ENCODE assay signal across 21 cellular contexts in the genomic region with DNA sequence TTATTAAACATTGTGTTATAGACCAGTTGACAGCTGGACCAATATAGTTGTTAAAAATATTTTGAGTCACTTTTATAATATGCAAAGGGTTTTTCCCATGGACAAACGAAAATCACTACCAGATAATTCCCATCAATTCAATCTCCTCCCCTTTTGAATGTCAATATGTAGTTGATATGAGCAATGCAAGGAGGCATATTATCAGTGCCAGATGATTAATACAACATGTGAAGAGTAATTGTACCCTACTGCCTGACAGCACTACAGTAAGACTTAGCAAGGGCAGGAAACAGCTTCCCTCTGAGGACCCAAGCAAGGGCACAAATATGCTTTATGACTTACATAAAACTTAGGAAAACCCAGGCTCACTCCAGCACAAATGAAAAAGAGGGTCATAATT. TPM values are rescaled to one million over a fixed set of nuclear protein-coding genes. Genes with fewer than 3 reads are reported as not detected.
DNase-seq lines count a peak whose midpoint lies in the region; ATAC-seq, FAIRE-seq and TF ChIP-seq lines count a peak whose summit lies in the region.
"Had no signal": no experiment of that assay in that cellular context is flagged by ENCODE, and none has a peak within 500 bp of the region (broad histone marks: within the 10 kb centered on the region; RNA-seq: fewer than 3 reads in every experiment).

No MANE protein-coding gene starts in this region.

- peak; percentile 43 for FAIRE-seq in A549 (lab: Jason Lieb, UNC)
- FAIRE-seq: islet of Langerhans had no signal

- H3K9me3 ChIP-seq in A549, result no peaks in the 10 kb centered on the region
- no peaks in the 10 kb centered on the region for H3K9me3 ChIP-seq in adipocyte (ENCODE audit: control insufficient read depth, low read length)
- no peaks in the 10 kb centered on the region for H3K9me3 ChIP-seq in transverse colon
- H3K9me3 ChIP-seq: heart left ventricle, uterus had no signal

- peak overlapping the region; percentile 16 for H3K27ac Mint-ChIP-seq in memory B cell
- H3K27ac Mint-ChIP-seq: neural progenitor cell had no signal

- H3K27me3 ChIP-seq in adipocyte (replicated peaks; ENCODE audit: control insufficient read depth, insufficient read depth, low read length) (no peaks in the 10 kb centered on the region), transverse colon (no peaks in the 10 kb centered on the region)
- H3K27me3 ChIP-seq: heart left ventricle, neural progenitor cell, uterus had no signal

- in situ Hi-C loops in transverse colon (cut with MboI; ENCODE audit: low pct_ligation_motif_present in 1 of 4, low pct_unique_long_range_greater_than_20kb in 1 of 4, low sequenced_read_pairs in 3 of 4), result no loop called here

- peaks cover 52% of the 10 kb centered on the region for H3K4me1 ChIP-seq in A549
- H3K4me1 ChIP-seq in adipocyte (ENCODE audit: control insufficient read depth, insufficient read depth, low read length), result peaks cover 46% of the 10 kb centered on the region
- peaks cover 20 to 72% (median 36%) of the 10 kb centered on the region in 4 donors for H3K4me1 ChIP-seq in transverse colon

- ATAC-seq in A549, result no peak
- no peak for ATAC-seq in memory B cell (ENCODE audit: low read depth)
- ATAC-seq: heart left ventricle, right cardiac atrium had no signal

- H3K9me3 Mint-ChIP-seq in memory B cell, result no peaks in the 10 kb centered on the region
- H3K9me3 Mint-ChIP-seq: brain, neural progenitor cell had no signal

- TF ChIP-seq EP300 in A549 (IDR thresholded peaks at IDR 0.05), result no peak
- TF ChIP-seq EP300 in transverse colon (IDR thresholded peaks at IDR 0.05; ENCODE audit: low read depth), result no peak

- TF ChIP-seq CTCF in A549 (IDR thresholded peaks at IDR 0.05), result no peak
- no peak for TF ChIP-seq CTCF in transverse colon (IDR thresholded peaks at IDR 0.05)

- H3K9ac ChIP-seq in adipocyte (ENCODE audit: low read length), result no peak overlapping the region
- H3K9ac ChIP-seq: neural progenitor cell had no signal

- H3K4me2 ChIP-seq in A549, result no peak overlapping the region
- H3K4me2 ChIP-seq: neural progenitor cell had no signal

- peaks cover 36% of the 10 kb centered on the region for H3K4me1 Mint-ChIP-seq in memory B cell

- H3K4me3 ChIP-seq in A549 (no peak overlapping the region), adipocyte (ENCODE audit: low read length) (no peak overlapping the region), transverse colon (no peak overlapping the region)
- H3K4me3 ChIP-seq: heart left ventricle, neural progenitor cell, uterus had no signal

- intact Hi-C loops in transverse colon (cut with DNase I; ENCODE audit: low total_unique reads), result no loop called here

- WGBS in A549 (ENCODE audit: missing lambda C conversion rate), result 55% methylated on average over 1 of the region's 1 CpG
- 25 to 31% methylated on average over 1 of the region's 1 CpG for WGBS in transverse colon (ENCODE audit: low coverage in 1 of 2), 2 donors

- DNase-seq in A549 (ENCODE audit: low read depth in 1 of 2, low spot score in 1 of 2), result no peak
- DNase-seq in ELR (ENCODE audit: low read depth), result peak; percentile 66
- peak; percentile 48 for DNase-seq in adipocyte (ENCODE audit: low read depth)
- no peak for DNase-seq in memory B cell (ENCODE audit: low spot score in 2 of 2)
- no peak for DNase-seq in nucleus accumbens (lab: John Stamatoyannopoulos, UW)
- no peak for DNase-seq in HEK293T (ENCODE audit: extremely low spot score)
- DNase-seq in NCI-H2029 (lab: John Stamatoyannopoulos, UW), result no peak
- DNase-seq in transverse colon, result no peak
- DNase-seq: ACHN; activated CD4-positive, alpha-beta T cell treated with anti-CD3 and anti-CD28 coated beads for 48 hours; activated CD8-positive, alpha-beta memory T cell treated with anti-CD3 and anti-CD28 coated beads, Interleukin-2, amount 50 U/mL, for 4 hours; heart left ventricle; KG1; mammary epithelial cell; NCI-H1092 treated with DMSO at 0.1 percent for 48 hours; NCI-H526 treated with DMSO at 0.1 percent for 48 hours; right cardiac atrium; uterus had no signal

- no peak for TF ChIP-seq POLR2A in A549 (IDR thresholded peaks at IDR 0.05; ENCODE audit: low read length)
- TF ChIP-seq POLR2A in transverse colon (IDR thresholded peaks at IDR 0.05), result no peak

- no peak overlapping the region for H3K27ac ChIP-seq in A549
- no peak overlapping the region for H3K27ac ChIP-seq in transverse colon
- H3K27ac ChIP-seq: heart left ventricle, neural progenitor cell, uterus had no signal

- no peaks in the 10 kb centered on the region for H3K27me3 Mint-ChIP-seq in memory B cell
- H3K27me3 Mint-ChIP-seq: brain had no signal

- no peak for TF ChIP-seq RAD21 in A549 (conservative IDR thresholded peaks at IDR 0.05 in 1 of 2, IDR thresholded peaks at IDR 0.05 in 1 of 2)

- H3K36me3 ChIP-seq in adipocyte (ENCODE audit: control insufficient read depth, insufficient read depth, low read length, severe bottlenecking) (peaks cover 11% of the 10 kb centered on the region), transverse colon (peaks cover 0 to 12% (median 4%) of the 10 kb centered on the region in 4 donors)
- H3K36me3 ChIP-seq: uterus had no signal

- no peak overlapping the region for H3K4me3 Mint-ChIP-seq in memory B cell
- H3K4me3 Mint-ChIP-seq: neural progenitor cell had no signal

- H3K36me3 Mint-ChIP-seq in memory B cell, result peaks cover 11% of the 10 kb centered on the region

- CTCF ChIA-PET in A549 (lab: Yijun Ruan, JAX), result interaction anchor here (0.9 to 19.7 kb wide), 11 partner anchors 9 to 393 kb away, joined by 3 to 205 read pairs (median 5); a partner anchor contains a TSS
- CTCF ChIA-PET in HEK293T (lab: Yijun Ruan, JAX), result interaction anchor here (1.8 kb wide), 1 partner anchor 17 kb away, joined by 8 read pairs; a partner anchor contains a TSS

- POLR2A ChIA-PET in A549 (lab: Yijun Ruan, JAX), result no interaction called here
- POLR2A ChIA-PET in HEK293T (lab: Yijun Ruan, JAX), result no interaction called here

TF ChIP-seq in A549, 52 proteins besides CTCF, POLR2A, EP300 and RAD21 (continues in another document):
- TF ChIP-seq HOXB5 (CRISPR knock-in tag; IDR thresholded peaks at IDR 0.05), result no peak
- TF ChIP-seq, protein P1, sequence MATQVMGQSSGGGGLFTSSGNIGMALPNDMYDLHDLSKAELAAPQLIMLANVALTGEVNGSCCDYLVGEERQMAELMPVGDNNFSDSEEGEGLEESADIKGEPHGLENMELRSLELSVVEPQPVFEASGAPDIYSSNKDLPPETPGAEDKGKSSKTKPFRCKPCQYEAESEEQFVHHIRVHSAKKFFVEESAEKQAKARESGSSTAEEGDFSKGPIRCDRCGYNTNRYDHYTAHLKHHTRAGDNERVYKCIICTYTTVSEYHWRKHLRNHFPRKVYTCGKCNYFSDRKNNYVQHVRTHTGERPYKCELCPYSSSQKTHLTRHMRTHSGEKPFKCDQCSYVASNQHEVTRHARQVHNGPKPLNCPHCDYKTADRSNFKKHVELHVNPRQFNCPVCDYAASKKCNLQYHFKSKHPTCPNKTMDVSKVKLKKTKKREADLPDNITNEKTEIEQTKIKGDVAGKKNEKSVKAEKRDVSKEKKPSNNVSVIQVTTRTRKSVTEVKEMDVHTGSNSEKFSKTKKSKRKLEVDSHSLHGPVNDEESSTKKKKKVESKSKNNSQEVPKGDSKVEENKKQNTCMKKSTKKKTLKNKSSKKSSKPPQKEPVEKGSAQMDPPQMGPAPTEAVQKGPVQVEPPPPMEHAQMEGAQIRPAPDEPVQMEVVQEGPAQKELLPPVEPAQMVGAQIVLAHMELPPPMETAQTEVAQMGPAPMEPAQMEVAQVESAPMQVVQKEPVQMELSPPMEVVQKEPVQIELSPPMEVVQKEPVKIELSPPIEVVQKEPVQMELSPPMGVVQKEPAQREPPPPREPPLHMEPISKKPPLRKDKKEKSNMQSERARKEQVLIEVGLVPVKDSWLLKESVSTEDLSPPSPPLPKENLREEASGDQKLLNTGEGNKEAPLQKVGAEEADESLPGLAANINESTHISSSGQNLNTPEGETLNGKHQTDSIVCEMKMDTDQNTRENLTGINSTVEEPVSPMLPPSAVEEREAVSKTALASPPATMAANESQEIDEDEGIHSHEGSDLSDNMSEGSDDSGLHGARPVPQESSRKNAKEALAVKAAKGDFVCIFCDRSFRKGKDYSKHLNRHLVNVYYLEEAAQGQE (IDR thresholded peaks at IDR 0.05), result no peak
- no peak for TF ChIP-seq TP53 (CRISPR knock-in tag; IDR thresholded peaks at IDR 0.05)
- TF ChIP-seq BHLHE40 (IDR thresholded peaks at IDR 0.05; ENCODE audit: low read depth, low read length), result no peak

TF ChIP-seq in HEK293T, 16 proteins besides CTCF, POLR2A, EP300 and RAD21:
- TF ChIP-seq, protein P2, sequence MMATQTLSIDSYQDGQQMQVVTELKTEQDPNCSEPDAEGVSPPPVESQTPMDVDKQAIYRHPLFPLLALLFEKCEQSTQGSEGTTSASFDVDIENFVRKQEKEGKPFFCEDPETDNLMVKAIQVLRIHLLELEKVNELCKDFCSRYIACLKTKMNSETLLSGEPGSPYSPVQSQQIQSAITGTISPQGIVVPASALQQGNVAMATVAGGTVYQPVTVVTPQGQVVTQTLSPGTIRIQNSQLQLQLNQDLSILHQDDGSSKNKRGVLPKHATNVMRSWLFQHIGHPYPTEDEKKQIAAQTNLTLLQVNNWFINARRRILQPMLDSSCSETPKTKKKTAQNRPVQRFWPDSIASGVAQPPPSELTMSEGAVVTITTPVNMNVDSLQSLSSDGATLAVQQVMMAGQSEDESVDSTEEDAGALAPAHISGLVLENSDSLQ (IDR thresholded peaks at IDR 0.05), result no peak
- TF ChIP-seq FOXM1 (IDR thresholded peaks at IDR 0.05; ENCODE audit: borderline replicate concordance), result no peak
- no peak for TF ChIP-seq FOXK2 (IDR thresholded peaks at IDR 0.05)
- TF ChIP-seq ARNT (IDR thresholded peaks at IDR 0.05), result no peak
- no peak for TF ChIP-seq SUZ12 (IDR thresholded peaks at IDR 0.05)
- TF ChIP-seq SP1 (IDR thresholded peaks at IDR 0.05), result no peak
- TF ChIP-seq HDGF (IDR thresholded peaks at IDR 0.05; ENCODE audit: borderline replicate concordance), result no peak
- TF ChIP-seq TARDBP (IDR thresholded peaks at IDR 0.05), result no peak
- TF ChIP-seq L3MBTL2 (conservative IDR thresholded peaks at IDR 0.05), result no peak
- TF ChIP-seq BHLHE40 (IDR thresholded peaks at IDR 0.05; ENCODE audit: borderline replicate concordance), result no peak
- no peak for TF ChIP-seq FOXA1 (IDR thresholded peaks at IDR 0.05)
- TF ChIP-seq ELF4 (IDR thresholded peaks at IDR 0.05), result no peak
- no peak for TF ChIP-seq LEF1 (IDR thresholded peaks at IDR 0.05; ENCODE audit: borderline replicate concordance)
- no peak for TF ChIP-seq ZNF384 (IDR thresholded peaks at IDR 0.05)
- TF ChIP-seq NFRKB (IDR thresholded peaks at IDR 0.05), result no peak
- no peak for TF ChIP-seq CTBP1 (IDR thresholded peaks at IDR 0.05; ENCODE audit: borderline replicate concordance)

RNA-seq across cellular contexts. Expression of a gene that starts 17.3 kb away (rescaled TPM):
- polyA plus RNA-seq in A549 (2011; rRNA removed), result 27.9 and 52.4 TPM in 2 replicates
- 8.6 and 10.8 TPM in 2 replicates for polyA plus RNA-seq in A549 (2012; cell fraction: cytosol; rRNA removed)
- polyA plus RNA-seq in A549 (2012; cell fraction: nucleus; rRNA removed), result 28.6 and 58.2 TPM in 2 replicates
- polyA plus RNA-seq in A549 (2017; fragmentation: RNase III; extraction: RNeasy Plus Mini Kit Qiagen cat#74134 plus additional on column Dnase treatment), result 21.4 to 26.0 TPM (median 22.6 TPM) in 3 replicates
- polyA minus RNA-seq in A549 (2011; rRNA and poly(A)+ RNA removed), result 164 and 170 TPM in 2 replicates
- 100 to 1,000 TPM in 3 of 4 donors, 10 to 100 TPM in 1; 80.3 to 201 (median 146) TPM for total RNA-seq in transverse colon

Comparison
In these comparisons a context has a peak if more than half of its experiments do, and no peak if none do; other contexts are left out.
1. DNase-seq: peak in ELR (single experiment) and adipocyte (single experiment); none in A549 (0 of 2), memory B cell (0 of 2), nucleus accumbens (0 of 56), HEK293T (single experiment), NCI-H2029 (single experiment) and transverse colon (single experiment).